Comparison of ENCODE assay signal across 8 cellular contexts in the genomic region with DNA sequence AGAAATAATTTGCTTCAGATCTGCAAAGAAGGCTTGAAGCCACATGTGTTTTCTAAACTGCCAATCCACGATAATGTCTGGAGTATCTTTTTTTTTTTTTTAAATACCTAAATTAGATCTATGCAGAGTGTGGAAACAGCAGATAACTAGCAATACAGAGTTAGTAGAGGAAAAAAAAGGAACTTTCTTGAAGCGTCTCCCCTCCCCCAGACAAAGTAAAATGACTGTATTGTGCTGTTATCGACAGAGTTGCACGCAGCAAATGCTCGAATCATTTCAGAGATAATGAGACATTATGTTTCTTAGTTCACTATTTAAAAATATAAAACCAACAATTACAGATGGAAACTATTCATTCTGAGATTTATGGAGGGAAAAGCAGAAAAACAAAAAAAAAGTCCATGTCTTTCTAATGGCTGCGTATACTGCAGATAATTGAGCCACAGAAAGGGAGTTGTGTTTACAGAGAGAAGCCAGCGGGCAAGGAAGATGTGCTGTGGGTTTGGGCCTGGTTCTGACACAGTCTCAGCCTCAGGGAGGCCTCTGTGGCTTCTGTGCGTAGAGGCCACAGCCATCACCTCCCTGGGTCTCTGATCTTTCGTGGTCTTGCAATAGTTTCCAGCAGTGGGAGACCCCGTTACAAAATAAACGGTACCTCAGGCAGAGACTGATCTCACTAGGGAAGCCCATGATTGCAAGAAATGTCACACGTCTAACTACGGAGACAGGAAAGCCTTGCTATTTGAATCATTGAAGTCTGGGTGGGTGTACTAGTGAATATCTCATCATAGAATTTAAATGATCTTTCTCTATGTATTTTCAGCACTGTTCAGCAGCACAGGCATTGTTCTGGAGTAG. TPM values are rescaled to one million over a fixed set of nuclear protein-coding genes. Genes with fewer than 3 reads are reported as not detected.
DNase-seq lines count a peak whose midpoint lies in the region; ATAC-seq and TF ChIP-seq lines count a peak whose summit lies in the region.

No MANE protein-coding gene starts in this region.

- H3K27ac ChIP-seq in muscle layer of colon (ENCODE audit: low read depth, low read length): peak overlapping the region; percentile 15

- no peaks in the 10 kb centered on the region for H3K9me3 ChIP-seq in muscle layer of colon (ENCODE audit: low read length)

- no peaks in the 10 kb centered on the region for H3K27me3 Mint-ChIP-seq in HFFc6 (ENCODE audit: insufficient read depth)
- peaks cover 5% of the 10 kb centered on the region for H3K27me3 Mint-ChIP-seq in brain

- H3K4me1 ChIP-seq in muscle layer of colon (ENCODE audit: insufficient read depth, low read length): peaks cover 29% of the 10 kb centered on the region

- H3K27me3 ChIP-seq in muscle layer of colon (ENCODE audit: control insufficient read depth in 1 of 2, insufficient read depth in 2 of 2, low read length in 2 of 2): no peaks in the 10 kb centered on the region

- peak overlapping the region; percentile 29 for H3K4me3 Mint-ChIP-seq in HFFc6
- H3K4me3 Mint-ChIP-seq in brain: peak overlapping the region in 2 of 5 experiments; percentile 27 to 39

- H3K4me3 ChIP-seq in muscle layer of colon (ENCODE audit: low read depth in 1 of 2, low read length in 2 of 2): no peak overlapping the region

- H3K9me3 Mint-ChIP-seq in HFFc6 (no peaks in the 10 kb centered on the region), brain (peaks cover 0 to 3% (median 0%) of the 10 kb centered on the region in 5 experiments)

- TF ChIP-seq CTCF in HFFc6 (IDR thresholded peaks at IDR 0.05): no peak
- no peak for TF ChIP-seq CTCF in brain (conservative IDR thresholded peaks at IDR 0.05)

- H3K36me3 ChIP-seq in muscle layer of colon (ENCODE audit: insufficient read depth, low read length): no peaks in the 10 kb centered on the region

- H3K27ac Mint-ChIP-seq in HFFc6 (peak overlapping the region; percentile 99), brain (peak overlapping the region; percentile 19 to 94 (median 77))

- H3K9ac ChIP-seq in muscle layer of colon (ENCODE audit: low read length): no peak overlapping the region

- no peaks in the 10 kb centered on the region for H3K36me3 Mint-ChIP-seq in HFFc6 (ENCODE audit: low read depth)
- no peaks in the 10 kb centered on the region for H3K36me3 Mint-ChIP-seq in brain

- H3K4me1 Mint-ChIP-seq in HFFc6 (ENCODE audit: low read depth) (peaks cover 67% of the 10 kb centered on the region), brain (peaks cover 60% of the 10 kb centered on the region)

- peak; percentile 12; the same call in 2 of the 3 replicates for ATAC-seq in SK-N-SH treated with all-trans-retinoic acid at 6 μM for 48 hours
- ATAC-seq in HG02970 (IDR thresholded peaks at IDR 0.05; ENCODE audit: low FRiP score, unreplicated experiment): no peak

- DNase-seq in HFFc6 (no peak), ureter (ENCODE audit: low spot score) (peak; percentile 17), NCI-H187 treated with DMSO at 0.1 percent for 48 hours (lab: John Stamatoyannopoulos, UW) (no peak), NCI-H2196 (lab: John Stamatoyannopoulos, UW; ENCODE audit: unreplicated experiment) (no peak)

TF ChIP-seq in SK-N-SH treated with all-trans-retinoic acid at 6 μM for 48 hours, 23 proteins besides CTCF, POLR2A, EP300 and RAD21:
- TF ChIP-seq TOX (CRISPR knock-in tag; IDR thresholded peaks at IDR 0.05; ENCODE audit: borderline replicate concordance) (no peak), TCF4 (CRISPR knock-in tag; IDR thresholded peaks at IDR 0.05; ENCODE audit: borderline replicate concordance) (no peak), ZNF565 (CRISPR knock-in tag; conservative IDR thresholded peaks at IDR 0.05; ENCODE audit: low read depth) (no peak), ISL1 (CRISPR knock-in tag; IDR thresholded peaks at IDR 0.05) (no peak), CREB5 (CRISPR knock-in tag; IDR thresholded peaks at IDR 0.05; ENCODE audit: low read depth) (no peak), ESRRG (CRISPR knock-in tag; IDR thresholded peaks at IDR 0.05) (no peak), GLIS3 (CRISPR knock-in tag; IDR thresholded peaks at IDR 0.05) (no peak), ZFP3 (CRISPR knock-in tag; IDR thresholded peaks at IDR 0.05) (no peak), CSDC2 (CRISPR knock-in tag; IDR thresholded peaks at IDR 0.05) (no peak), PATZ1 (CRISPR knock-in tag; IDR thresholded peaks at IDR 0.05; ENCODE audit: borderline replicate concordance) (no peak), ZNF8 (CRISPR knock-in tag; IDR thresholded peaks at IDR 0.05) (no peak), OSR1 (CRISPR knock-in tag; IDR thresholded peaks at IDR 0.05) (no peak), SNAI2 (CRISPR knock-in tag; IDR thresholded peaks at IDR 0.05) (no peak), BACH2 (CRISPR knock-in tag; IDR thresholded peaks at IDR 0.05; ENCODE audit: borderline replicate concordance) (no peak), ZFP30 (CRISPR knock-in tag; IDR thresholded peaks at IDR 0.05) (no peak), ZNF70 (CRISPR knock-in tag; IDR thresholded peaks at IDR 0.05) (no peak), CSRNP3 (CRISPR knock-in tag; IDR thresholded peaks at IDR 0.05) (no peak)

RNA-seq across cellular contexts. Expression of gene KLF6, which starts 19.1 kb away (rescaled TPM):
- 100 to 1,000 TPM; 114 to 154 (median 142) TPM for total RNA-seq in HFFc6 (2021; fragmentation: NEBNext Ultra II Directional; extraction: Animal tissue kit (Norgen Biotek cat#: 25700))
- polyA plus RNA-seq in brain (ENCODE audit: insufficient read depth, low read depth, low replicate concordance): 34.8 TPM
- 171 TPM for total RNA-seq in ureter
